8 cellular contexts compared by ENCODE assay signal in the genomic region with DNA sequence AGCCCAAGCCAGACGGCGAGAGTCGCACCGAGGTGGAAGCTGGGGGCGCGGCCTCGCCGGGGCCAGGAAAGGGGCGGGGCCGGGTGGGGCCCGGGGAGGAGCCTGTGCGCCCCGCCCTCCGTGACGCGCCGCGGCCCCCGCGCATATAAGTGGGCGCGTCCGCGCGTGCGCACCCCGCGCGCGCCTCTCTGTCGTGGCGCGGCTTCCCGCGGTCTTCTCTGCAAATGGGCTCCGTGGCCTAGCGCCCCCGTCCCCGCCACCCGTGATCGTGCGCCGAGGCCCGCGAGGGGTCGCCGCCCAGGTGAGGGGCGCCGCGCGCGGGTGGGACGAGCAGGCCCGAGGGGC. TPM values are rescaled to one million over a fixed set of nuclear protein-coding genes. Genes with fewer than 3 reads are reported as not detected.
DNase-seq lines count a peak whose midpoint lies in the region; ATAC-seq, FAIRE-seq and TF ChIP-seq lines count a peak whose summit lies in the region.

A gene with protein sequence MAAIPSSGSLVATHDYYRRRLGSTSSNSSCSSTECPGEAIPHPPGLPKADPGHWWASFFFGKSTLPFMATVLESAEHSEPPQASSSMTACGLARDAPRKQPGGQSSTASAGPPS (plus strand): TSS at position 172 of the 345 bp plus-strand sequence. CDS start 544 bp downstream, outside the sequence.

- H3K4me3 Mint-ChIP-seq in CD8-positive, alpha-beta T cell, result peak within 1 kb of the TSS; percentile 85
- H3K4me3 Mint-ChIP-seq in activated T-helper 2 cell treated with anti-CD3 and anti-CD28 coated beads, Interferon-gamma antibody, Interleukin-2, Interleukin-4, amounts not matched to agents 10 μg/mL and 5 μg/mL and 100 μg/mL, durations not matched to agents 14 hours and 24 hours and 36 hours (ENCODE audit: low read depth), result peak within 1 kb of the TSS; percentile 80
- H3K4me3 Mint-ChIP-seq in natural killer cell treated with Interleukin-12 subunit alpha and Interleukin-12 subunit beta and Interleukin-15 and Interleukin-18, amount 100 ng/mL, for 72 hours, result peak within 1 kb of the TSS; percentile 77
- peak within 1 kb of the TSS; percentile 89 to 90 for H3K4me3 Mint-ChIP-seq in stimulated activated naive B cell treated with anti-CD40 and anti-IgM and Interleukin-4, amounts not matched to agents 10 μg/mL and 1 μg/mL and 100 μg/mL, for 72 hours

- H3K36me3 Mint-ChIP-seq in CD8-positive, alpha-beta T cell, result peaks cover 22% of the 10 kb centered on the region
- H3K36me3 Mint-ChIP-seq in activated T-helper 2 cell treated with anti-CD3 and anti-CD28 coated beads, Interferon-gamma antibody, Interleukin-2, Interleukin-4, amounts not matched to agents 10 μg/mL and 5 μg/mL and 100 μg/mL, durations not matched to agents 14 hours and 24 hours and 36 hours (ENCODE audit: low read depth), result peaks cover 33% of the 10 kb centered on the region
- H3K36me3 Mint-ChIP-seq in natural killer cell treated with Interleukin-12 subunit alpha and Interleukin-12 subunit beta and Interleukin-15 and Interleukin-18, amount 100 ng/mL, for 72 hours, result no peaks in the 10 kb centered on the region
- H3K36me3 Mint-ChIP-seq in stimulated activated naive B cell treated with anti-CD40 and anti-IgM and Interleukin-4, amounts not matched to agents 10 μg/mL and 1 μg/mL and 100 μg/mL, for 72 hours, result peaks cover 20 to 30% of the 10 kb centered on the region in 2 donors

- no peaks in the 10 kb centered on the region for H3K27me3 Mint-ChIP-seq in CD8-positive, alpha-beta T cell (ENCODE audit: low read depth)
- peaks cover 7% of the 10 kb centered on the region for H3K27me3 Mint-ChIP-seq in activated T-helper 2 cell treated with anti-CD3 and anti-CD28 coated beads, Interferon-gamma antibody, Interleukin-2, Interleukin-4, amounts not matched to agents 10 μg/mL and 5 μg/mL and 100 μg/mL, durations not matched to agents 14 hours and 24 hours and 36 hours (ENCODE audit: low read depth)
- peaks cover 0 to 5% of the 10 kb centered on the region in 2 donors for H3K27me3 Mint-ChIP-seq in natural killer cell treated with Interleukin-12 subunit alpha and Interleukin-12 subunit beta and Interleukin-15 and Interleukin-18, amount 100 ng/mL, for 72 hours
- H3K27me3 Mint-ChIP-seq in stimulated activated naive B cell treated with anti-CD40 and anti-IgM and Interleukin-4, amounts not matched to agents 10 μg/mL and 1 μg/mL and 100 μg/mL, for 72 hours, result no peaks in the 10 kb centered on the region

- H3K4me1 Mint-ChIP-seq in CD8-positive, alpha-beta T cell (ENCODE audit: low read depth), result peaks cover 14% of the 10 kb centered on the region
- peaks cover 6% of the 10 kb centered on the region for H3K4me1 Mint-ChIP-seq in activated T-helper 2 cell treated with anti-CD3 and anti-CD28 coated beads, Interferon-gamma antibody, Interleukin-2, Interleukin-4, amounts not matched to agents 10 μg/mL and 5 μg/mL and 100 μg/mL, durations not matched to agents 14 hours and 24 hours and 36 hours (ENCODE audit: low read depth)
- peaks cover 4 to 8% of the 10 kb centered on the region in 2 donors for H3K4me1 Mint-ChIP-seq in natural killer cell treated with Interleukin-12 subunit alpha and Interleukin-12 subunit beta and Interleukin-15 and Interleukin-18, amount 100 ng/mL, for 72 hours (ENCODE audit: low read depth in 2 of 2)
- H3K4me1 Mint-ChIP-seq in stimulated activated naive B cell treated with anti-CD40 and anti-IgM and Interleukin-4, amounts not matched to agents 10 μg/mL and 1 μg/mL and 100 μg/mL, for 72 hours, result peaks cover 19 to 44% of the 10 kb centered on the region in 2 donors

- ATAC-seq in CD8-positive, alpha-beta T cell, result peak; percentile 89
- peak; percentile 74 for ATAC-seq in GM19397 (IDR thresholded peaks at IDR 0.05; ENCODE audit: unreplicated experiment)
- ATAC-seq in HG03571 (IDR thresholded peaks at IDR 0.05; ENCODE audit: unreplicated experiment), result peak; percentile 54
- ATAC-seq in natural killer cell treated with Interleukin-12 subunit alpha and Interleukin-12 subunit beta and Interleukin-15 and Interleukin-18, amount 100 ng/mL, for 72 hours, result peak; percentile 91 to 94
- ATAC-seq in stimulated activated naive B cell treated with anti-CD40 and anti-IgM and Interleukin-4, amounts not matched to agents 10 μg/mL and 1 μg/mL and 100 μg/mL, for 72 hours (replicated peaks), result peak; percentile 84

- no peaks in the 10 kb centered on the region for H3K27me3 ChIP-seq in CD8-positive, alpha-beta T cell (ENCODE audit: insufficient read depth, low read length)

- POLR2A ChIA-PET in CD8-positive, alpha-beta T cell (lab: Charles Lee), result interaction anchor here (0.5 to 6.0 kb wide), 16 partner anchors 9 to 436 kb away, joined by 3 to 57 read pairs (median 4); a partner anchor contains a TSS

- no peak for FAIRE-seq in RCC 7860 (lab: Jason Lieb, UNC)

- DNase-seq in CD8-positive, alpha-beta T cell, result peak; percentile 74 to 94 (median 82)
- DNase-seq in RCC 7860 (ENCODE audit: low spot score) (peak; percentile 58), fibroblast of peridontal ligament (ENCODE audit: extremely low read depth) (peak; percentile 69)
- peak; percentile 79 for DNase-seq in activated T-helper 2 cell treated with anti-CD3 and anti-CD28 coated beads, Interferon-gamma antibody, Interleukin-2, Interleukin-4, amounts not matched to agents 10 μg/mL and 5 μg/mL and 100 μg/mL, durations not matched to agents 14 hours and 24 hours and 36 hours (ENCODE audit: low spot score)
- peak; percentile 86 for DNase-seq in natural killer cell treated with Interleukin-12 subunit alpha and Interleukin-12 subunit beta and Interleukin-15 and Interleukin-18, amount 100 ng/mL, for 72 hours (ENCODE audit: low spot score)
- peak; percentile 78 for DNase-seq in stimulated activated naive B cell treated with anti-CD40 and anti-IgM and Interleukin-4, amounts not matched to agents 10 μg/mL and 1 μg/mL and 100 μg/mL, for 72 hours

- CTCF ChIA-PET in CD8-positive, alpha-beta T cell (lab: Charles Lee), result interaction anchor here (0.6 to 4.3 kb wide), 5 partner anchors 10 to 121 kb away, joined by 3 to 35 read pairs (median 4); a partner anchor contains a TSS

- peak within 1 kb of the TSS; percentile 87 for H3K27ac Mint-ChIP-seq in CD8-positive, alpha-beta T cell
- peak within 1 kb of the TSS; percentile 69 for H3K27ac Mint-ChIP-seq in activated T-helper 2 cell treated with anti-CD3 and anti-CD28 coated beads, Interferon-gamma antibody, Interleukin-2, Interleukin-4, amounts not matched to agents 10 μg/mL and 5 μg/mL and 100 μg/mL, durations not matched to agents 14 hours and 24 hours and 36 hours
- H3K27ac Mint-ChIP-seq in natural killer cell treated with Interleukin-12 subunit alpha and Interleukin-12 subunit beta and Interleukin-15 and Interleukin-18, amount 100 ng/mL, for 72 hours, result no peak within 1 kb of the TSS
- peak within 1 kb of the TSS; percentile 79 for H3K27ac Mint-ChIP-seq in stimulated activated naive B cell treated with anti-CD40 and anti-IgM and Interleukin-4, amounts not matched to agents 10 μg/mL and 1 μg/mL and 100 μg/mL, for 72 hours

- intact Hi-C loops in CD8-positive, alpha-beta T cell (cut with DNase I, micrococcal nuclease), result loop anchor here (1.0 to 10.0 kb wide), 6 partner anchors 17 to 1283 kb away; a partner anchor contains a TSS
- intact Hi-C loops in activated T-helper 2 cell treated with anti-CD3 and anti-CD28 coated beads, Interferon-gamma antibody, Interleukin-2, Interleukin-4, amounts not matched to agents 10 μg/mL and 5 μg/mL and 100 μg/mL, durations not matched to agents 14 hours and 24 hours and 36 hours (cut with micrococcal nuclease), result loop anchor here (1.0 to 2.0 kb wide), 2 partner anchors 17 to 32 kb away; a partner anchor contains a TSS

- peaks cover 18% of the 10 kb centered on the region for H3K36me3 ChIP-seq in CD8-positive, alpha-beta T cell (ENCODE audit: insufficient read depth, low read length)

- peak within 1 kb of the TSS; percentile 85 for H3K27ac ChIP-seq in CD8-positive, alpha-beta T cell (ENCODE audit: low read depth, low read length)

- H3K4me1 ChIP-seq in CD8-positive, alpha-beta T cell (ENCODE audit: insufficient read depth, low read length), result peaks cover 21% of the 10 kb centered on the region

- peaks cover 4% of the 10 kb centered on the region for H3K9me3 Mint-ChIP-seq in CD8-positive, alpha-beta T cell
- H3K9me3 Mint-ChIP-seq in activated T-helper 2 cell treated with anti-CD3 and anti-CD28 coated beads, Interferon-gamma antibody, Interleukin-2, Interleukin-4, amounts not matched to agents 10 μg/mL and 5 μg/mL and 100 μg/mL, durations not matched to agents 14 hours and 24 hours and 36 hours, result peaks cover 9% of the 10 kb centered on the region
- H3K9me3 Mint-ChIP-seq in natural killer cell treated with Interleukin-12 subunit alpha and Interleukin-12 subunit beta and Interleukin-15 and Interleukin-18, amount 100 ng/mL, for 72 hours, result no peaks in the 10 kb centered on the region
- peaks cover 5 to 6% of the 10 kb centered on the region in 2 donors for H3K9me3 Mint-ChIP-seq in stimulated activated naive B cell treated with anti-CD40 and anti-IgM and Interleukin-4, amounts not matched to agents 10 μg/mL and 1 μg/mL and 100 μg/mL, for 72 hours

- H3K4me3 ChIP-seq in CD8-positive, alpha-beta T cell (ENCODE audit: low read depth, low read length), result peak within 1 kb of the TSS; percentile 76

- no peak for TF ChIP-seq CTCF in CD8-positive, alpha-beta T cell (IDR thresholded peaks at IDR 0.05)

- H3K9me3 ChIP-seq in CD8-positive, alpha-beta T cell (ENCODE audit: low read length), result no peaks in the 10 kb centered on the region

RNA-seq across cellular contexts. Expression of the gene that starts here (rescaled TPM):
- 100 to 1,000 TPM; 284 to 287 TPM for total RNA-seq in CD8-positive, alpha-beta T cell
- total RNA-seq in activated T-helper 2 cell treated with anti-CD3 and anti-CD28 coated beads, Interferon-gamma antibody, Interleukin-2, Interleukin-4, amounts not matched to agents 10 μg/mL and 5 μg/mL and 100 μg/mL, durations not matched to agents 14 hours and 24 hours and 36 hours, result 135 and 143 TPM in 2 replicates
- total RNA-seq in natural killer cell treated with Interleukin-12 subunit alpha and Interleukin-12 subunit beta and Interleukin-15 and Interleukin-18, amount 100 ng/mL, for 72 hours, result 10 to 100 TPM; 66.4 to 96.9 TPM

Comparison
In these comparisons a context has a peak if more than half of its experiments do, and no peak if none do; other contexts are left out.
1. Peak in every context shown above with its lines: DNase-seq, ATAC-seq, H3K4me3 ChIP-seq and H3K27ac ChIP-seq.
2. H3K27ac Mint-ChIP-seq: peak in CD8-positive, alpha-beta T cell (single experiment), activated T-helper 2 cell treated with anti-CD3 and anti-CD28 coated beads, Interferon-gamma antibody, Interleukin-2, Interleukin-4, amounts not matched to agents 10 μg/mL and 5 μg/mL and 100 μg/mL, durations not matched to agents 14 hours and 24 hours and 36 hours (single experiment) and stimulated activated naive B cell treated with anti-CD40 and anti-IgM and Interleukin-4, amounts not matched to agents 10 μg/mL and 1 μg/mL and 100 μg/mL, for 72 hours (single experiment); none in natural killer cell treated with Interleukin-12 subunit alpha and Interleukin-12 subunit beta and Interleukin-15 and Interleukin-18, amount 100 ng/mL, for 72 hours (0 of 2).